Comparison of ENCODE assay signal across 8 cellular contexts in the genomic region with DNA sequence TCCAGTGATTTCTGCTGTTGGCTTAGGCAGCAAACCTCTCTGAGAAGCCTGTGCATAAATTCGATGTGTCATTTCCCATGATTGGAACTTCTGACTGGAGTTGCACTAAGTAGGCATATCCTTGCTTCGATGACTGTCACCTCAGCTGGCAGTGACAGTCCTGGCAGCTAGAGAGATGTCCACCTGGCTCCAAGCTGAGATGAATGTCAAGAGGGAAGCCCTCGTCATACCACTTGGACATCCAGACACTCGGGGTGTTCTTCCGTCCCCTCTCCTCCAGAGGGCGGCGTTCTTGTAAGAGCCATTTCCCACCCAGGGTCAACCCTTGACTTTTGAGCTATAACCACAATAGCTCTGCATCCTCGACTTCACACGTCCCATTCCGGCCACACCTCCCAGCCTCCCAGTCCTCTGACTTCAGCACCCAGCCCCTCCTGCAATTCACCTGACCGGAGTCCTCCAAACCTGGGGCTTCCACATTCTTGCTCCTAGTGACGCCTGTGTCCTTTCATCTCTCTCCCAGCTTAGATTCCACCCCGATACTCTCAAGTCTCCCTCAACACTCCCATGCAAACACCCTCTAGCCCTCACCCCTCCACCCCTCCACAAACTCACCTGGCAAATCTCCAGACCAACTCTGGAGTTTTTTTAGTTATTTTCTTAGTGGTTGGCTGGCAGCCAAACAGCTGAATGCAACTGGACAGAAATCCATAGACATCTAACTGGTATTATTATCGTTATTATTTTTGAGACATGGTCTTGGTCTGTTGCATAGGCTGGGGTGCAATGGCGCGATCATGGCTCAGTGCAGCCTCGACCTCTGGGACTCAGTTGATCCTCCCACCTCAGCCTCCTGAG. TPM values are rescaled to one million over a fixed set of nuclear protein-coding genes. Genes with fewer than 3 reads are reported as not detected.
DNase-seq lines count a peak whose midpoint lies in the region; ATAC-seq and TF ChIP-seq lines count a peak whose summit lies in the region.

No MANE protein-coding gene starts in this region.

- H2AFZ ChIP-seq in GM23248 (no peak overlapping the region), PC-3 (ENCODE audit: low read length) (no peak overlapping the region)

- H3K4me1 ChIP-seq in CD4-positive, alpha-beta memory T cell (ENCODE audit: insufficient read depth, low read length): peaks cover 29% of the 10 kb centered on the region
- H3K4me1 ChIP-seq in GM23248 (ENCODE audit: insufficient read depth) (peaks cover 3% of the 10 kb centered on the region; the same call in 1 of the 2 replicates), PC-3 (ENCODE audit: insufficient read depth, low read length) (no peaks in the 10 kb centered on the region)

- peak; percentile 73 for TF ChIP-seq CTCF in PC-3 (conservative IDR thresholded peaks at IDR 0.05; ENCODE audit: low read depth, low read length)

- peak overlapping the region in 5 of 8 donors; percentile 3 to 64 (median 51) for H3K4me3 Mint-ChIP-seq in CD4-positive, alpha-beta memory T cell

- no peaks in the 10 kb centered on the region for H3K9me3 ChIP-seq in CD4-positive, alpha-beta memory T cell (ENCODE audit: control insufficient read depth in 1 of 2, low read length in 2 of 2)
- H3K9me3 ChIP-seq in GM23248 (ENCODE audit: low read depth) (no peaks in the 10 kb centered on the region), PC-3 (ENCODE audit: low read length) (no peaks in the 10 kb centered on the region)

- peaks cover 0 to 11% (median 8%) of the 10 kb centered on the region in 8 donors for H3K9me3 Mint-ChIP-seq in CD4-positive, alpha-beta memory T cell
- H3K9me3 Mint-ChIP-seq in activated naive CD4-positive, alpha-beta T cell treated with anti-CD3 and anti-CD28 coated beads, Interleukin-2, amount 50 U/mL, for 72 hours: peaks cover 5 to 10% of the 10 kb centered on the region in 2 donors

- peak overlapping the region in 5 of 7 donors; percentile 34 to 74 (median 57) for H3K27ac Mint-ChIP-seq in CD4-positive, alpha-beta memory T cell
- peak overlapping the region; percentile 24 to 79 for H3K27ac Mint-ChIP-seq in activated naive CD4-positive, alpha-beta T cell treated with anti-CD3 and anti-CD28 coated beads, Interleukin-2, amount 50 U/mL, for 72 hours

- H4K20me1 ChIP-seq in GM23248 (ENCODE audit: insufficient read depth): no peaks in the 10 kb centered on the region
- no peaks in the 10 kb centered on the region for H4K20me1 ChIP-seq in PC-3 (ENCODE audit: low read length)

- H3K27ac ChIP-seq in CD4-positive, alpha-beta memory T cell (ENCODE audit: low read depth, low read length): no peak overlapping the region
- no peak overlapping the region for H3K27ac ChIP-seq in GM23248
- H3K27ac ChIP-seq in PC-3 (ENCODE audit: low read length): no peak overlapping the region

- WGBS in GM23248 (ENCODE audit: low coverage in 1 of 2, low lambda C conversion rate in 2 of 2, missing lambda C conversion rate in 2 of 2), 2 experiments: 31 to 39% methylated on average over 16 to 17 of the region's 17 CpGs

- no peaks in the 10 kb centered on the region for H3K36me3 ChIP-seq in CD4-positive, alpha-beta memory T cell (ENCODE audit: insufficient read depth, low read length)
- H3K36me3 ChIP-seq in GM23248 (ENCODE audit: low read depth) (no peaks in the 10 kb centered on the region), PC-3 (ENCODE audit: low read depth, low read length) (no peaks in the 10 kb centered on the region)

- POLR2A ChIA-PET in CD4-positive, alpha-beta memory T cell (lab: Charles Lee; ENCODE audit: partially characterized antibody): interaction anchor here (0.9 to 4.0 kb wide), 3 partner anchors 16 to 85 kb away, joined by 3 to 12 read pairs (median 3); a partner anchor contains a TSS
- POLR2A ChIA-PET in PC-3 (lab: Charles Lee; ENCODE audit: unreplicated experiment): no interaction called here

- intact Hi-C loops in CD4-positive, alpha-beta memory T cell (cut with micrococcal nuclease): loop anchor here (1.0 kb wide), 1 partner anchor 25 kb away; no protein-coding TSS in a partner anchor
- intact Hi-C loops in PC-3 (cut with micrococcal nuclease): no loop called here

- H3K79me2 ChIP-seq in GM23248 (ENCODE audit: insufficient read depth) (no peaks in the 10 kb centered on the region), PC-3 (ENCODE audit: low read length) (no peaks in the 10 kb centered on the region)

- in situ Hi-C loops in GM23248 (cut with MboI): no loop called here

- H3K4me2 ChIP-seq in GM23248 (ENCODE audit: unreplicated experiment) (no peak overlapping the region), PC-3 (ENCODE audit: low read length) (no peak overlapping the region)

- peaks cover 26 to 63% (median 38%) of the 10 kb centered on the region in 4 donors for H3K4me1 Mint-ChIP-seq in CD4-positive, alpha-beta memory T cell

- H3K36me3 Mint-ChIP-seq in CD4-positive, alpha-beta memory T cell: peaks cover 12 to 38% of the 10 kb centered on the region in 2 donors
- H3K36me3 Mint-ChIP-seq in activated naive CD4-positive, alpha-beta T cell treated with anti-CD3 and anti-CD28 coated beads, Interleukin-2, amount 50 U/mL, for 72 hours: peaks cover 35 to 72% of the 10 kb centered on the region in 2 donors

- no peak overlapping the region for H3K4me3 ChIP-seq in CD4-positive, alpha-beta memory T cell (ENCODE audit: low read length in 2 of 2)
- H3K4me3 ChIP-seq in GM23248 (no peak overlapping the region), PC-3 (ENCODE audit: low read length) (no peak overlapping the region)

- CTCF ChIA-PET in CD4-positive, alpha-beta memory T cell (lab: Charles Lee; ENCODE audit: partially characterized antibody): interaction anchor here (0.8 to 4.5 kb wide), 15 partner anchors 8 to 114 kb away, joined by 3 to 75 read pairs (median 5); a partner anchor contains a TSS
- CTCF ChIA-PET in PC-3 (lab: Charles Lee): interaction anchor here (0.6 to 1.3 kb wide), 3 partner anchors 19 to 42 kb away, joined by 4 to 11 read pairs (median 4); no protein-coding TSS in a partner anchor

- no TSS peak for BruUV-seq in PC-3 (replicated peaks; lab: Mats Ljungman, UMichigan)

- no peaks in the 10 kb centered on the region for H3F3A ChIP-seq in GM23248 (ENCODE audit: insufficient read depth)
- no peaks in the 10 kb centered on the region for H3F3A ChIP-seq in PC-3 (ENCODE audit: low read length, unreplicated experiment)

- H3K9ac ChIP-seq in GM23248: no peak overlapping the region
- no peak overlapping the region for H3K9ac ChIP-seq in PC-3 (ENCODE audit: low read length)

- ATAC-seq in PC-3 (peak; percentile 35; the same call in 1 of the 2 replicates), left lobe of liver (peak; percentile 67), GM21723 (IDR thresholded peaks at IDR 0.05; ENCODE audit: unreplicated experiment) (no peak), GM18519 (IDR thresholded peaks at IDR 0.05; ENCODE audit: low FRiP score, unreplicated experiment) (no peak)
- peak; percentile 48 to 59 for ATAC-seq in activated naive CD4-positive, alpha-beta T cell treated with anti-CD3 and anti-CD28 coated beads, Interleukin-2, amount 50 U/mL, for 72 hours

- H3K27me3 Mint-ChIP-seq in CD4-positive, alpha-beta memory T cell: peaks cover 0 to 3% of the 10 kb centered on the region in 2 donors

- H3K27me3 ChIP-seq in CD4-positive, alpha-beta memory T cell (ENCODE audit: insufficient read depth, low read length): no peaks in the 10 kb centered on the region
- H3K27me3 ChIP-seq in GM23248 (replicated peaks; ENCODE audit: insufficient read depth) (no peaks in the 10 kb centered on the region; the same call in 1 of the 2 replicates), PC-3 (ENCODE audit: low read length) (no peaks in the 10 kb centered on the region)

- H3K9me2 ChIP-seq in GM23248 (ENCODE audit: insufficient read depth) (no peaks in the 10 kb centered on the region), PC-3 (replicated peaks; ENCODE audit: low read length) (no peaks in the 10 kb centered on the region)

- no peak for DNase-seq in CD4-positive, alpha-beta memory T cell
- DNase-seq in GM23248: peak; percentile 75
- DNase-seq in PC-3: peak; percentile 56
- DNase-seq in activated naive CD4-positive, alpha-beta T cell treated with anti-CD3 and anti-CD28 coated beads, Interleukin-2, amount 50 U/mL, for 72 hours (ENCODE audit: low spot score in 2 of 2): peak in 1 of 2 donors; percentile 46
- DNase-seq in left lobe of liver (ENCODE audit: low spot score): no peak
- no peak for DNase-seq in anterior cingulate cortex (lab: John Stamatoyannopoulos, UW)

RNA-seq across cellular contexts. Expression of a gene that starts 17.4 kb away (rescaled TPM):
- not detected for total RNA-seq in CD4-positive, alpha-beta memory T cell
- 1 to 10 TPM in 1 of 2 donors, under 1 TPM in 1; 0.35 to 2.5 TPM for polyA plus RNA-seq in CD4-positive, alpha-beta memory T cell
- not detected in 2 replicates for total RNA-seq in GM23248 (2014; rRNA removed; shearing (Covaris generic))
- polyA plus RNA-seq in GM23248 (2016; fragmentation: Nextera tagmentation; extraction: Ambion mirVana): not detected in 2 replicates
- total RNA-seq in PC-3 (2014; rRNA removed) (0.18 TPM in 1 of 2 replicates, not detected in the other), left lobe of liver (not detected)
- 1 to 10 TPM in 1 of 2 donors, under 1 TPM in 1; 0.66 to 1.7 TPM for total RNA-seq in activated naive CD4-positive, alpha-beta T cell treated with anti-CD3 and anti-CD28 coated beads, Interleukin-2, amount 50 U/mL, for 72 hours

Comparison
In these comparisons a context has a peak if more than half of its experiments do, and no peak if none do; other contexts are left out.
1. DNase-seq: peak in GM23248 (single experiment) and PC-3 (single experiment); none in CD4-positive, alpha-beta memory T cell (0 of 5), left lobe of liver (single experiment) and anterior cingulate cortex (0 of 58).
2. ATAC-seq: peak in PC-3 (single experiment), activated naive CD4-positive, alpha-beta T cell treated with anti-CD3 and anti-CD28 coated beads, Interleukin-2, amount 50 U/mL, for 72 hours (2 of 2) and left lobe of liver (single experiment); none in GM21723 (single experiment) and GM18519 (single experiment).